In genomic region chr1:234431255-234431654, GRCh38 we compare ENCODE assay signal across 21 cellular contexts. TPM values are rescaled to one million over a fixed set of nuclear protein-coding genes. Genes with fewer than 3 reads are reported as not detected.
DNase-seq lines count a peak whose midpoint lies in the region; ATAC-seq, FAIRE-seq and TF ChIP-seq lines count a peak whose summit lies in the region.
"Had no signal": no experiment of that assay in that cellular context is flagged by ENCODE, and none has a peak within 500 bp of the region (broad histone marks: within the 10 kb centered on the region; RNA-seq: fewer than 3 reads in every experiment).

No MANE protein-coding gene starts in this region.

- no peak overlapping the region for H3K4me3 Mint-ChIP-seq in astrocyte (ENCODE audit: unreplicated experiment)
- H3K4me3 Mint-ChIP-seq in endothelial cell (ENCODE audit: unreplicated experiment): peak overlapping the region; percentile 33
- H3K4me3 Mint-ChIP-seq in activated CD8-positive, alpha-beta T cell treated with anti-CD3 and anti-CD28 coated beads, Interleukin-2, amount 10 ng/mL, durations not matched to agents 7 days and 5 days: no peak overlapping the region
- H3K4me3 Mint-ChIP-seq: CD4-positive, CD25-positive, alpha-beta regulatory T cell; CD8-positive, alpha-beta memory T cell; GM23338; HFFc6 had no signal

- no peak overlapping the region for H2AFZ ChIP-seq in astrocyte (ENCODE audit: low read depth, low read length)
- H2AFZ ChIP-seq: GM23338 had no signal

- WGBS in pancreas, 2 donors: 89 to 90% methylated on average over 4 of the region's 4 CpGs

- H3K4me1 ChIP-seq in astrocyte (ENCODE audit: insufficient read depth, low read length) (peaks cover 8% of the 10 kb centered on the region), pancreas (peaks cover 0 to 6% (median 5%) of the 10 kb centered on the region in 3 donors)

- H3K36me3 ChIP-seq in astrocyte (ENCODE audit: insufficient read depth, low read length) (peaks cover 13% of the 10 kb centered on the region), pancreas (no peaks in the 10 kb centered on the region)

- H3K27me3 ChIP-seq in astrocyte (ENCODE audit: insufficient read depth, low read length) (no peaks in the 10 kb centered on the region), pancreas (no peaks in the 10 kb centered on the region)
- H3K27me3 ChIP-seq: BE2C had no signal

- no peaks in the 10 kb centered on the region for H3K9me3 Mint-ChIP-seq in astrocyte (ENCODE audit: unreplicated experiment)
- H3K9me3 Mint-ChIP-seq in endothelial cell (ENCODE audit: unreplicated experiment): no peaks in the 10 kb centered on the region
- H3K9me3 Mint-ChIP-seq in activated CD8-positive, alpha-beta T cell treated with anti-CD3 and anti-CD28 coated beads, Interleukin-2, amount 10 ng/mL, durations not matched to agents 7 days and 5 days (ENCODE audit: insufficient read depth): no peaks in the 10 kb centered on the region
- H3K9me3 Mint-ChIP-seq: CD8-positive, alpha-beta memory T cell; GM23338; HFFc6 had no signal

- H3K36me3 Mint-ChIP-seq in astrocyte (ENCODE audit: low read depth, unreplicated experiment): peaks cover 21% of the 10 kb centered on the region
- peaks cover 33% of the 10 kb centered on the region for H3K36me3 Mint-ChIP-seq in endothelial cell (ENCODE audit: low read depth, unreplicated experiment)
- H3K36me3 Mint-ChIP-seq in activated CD8-positive, alpha-beta T cell treated with anti-CD3 and anti-CD28 coated beads, Interleukin-2, amount 10 ng/mL, durations not matched to agents 7 days and 5 days (ENCODE audit: low read depth): peaks cover 44% of the 10 kb centered on the region

- DNase-seq in D721Med (ENCODE audit: insufficient read length, low spot score) (no peak), astrocyte (ENCODE audit: low read depth) (no peak), endothelial cell (ENCODE audit: low spot score) (no peak), pancreas (no peak), H4 (ENCODE audit: low spot score) (no peak), SK-N-DZ (ENCODE audit: low spot score) (no peak)
- DNase-seq in activated CD8-positive, alpha-beta T cell treated with anti-CD3 and anti-CD28 coated beads, Interleukin-2, amount 10 ng/mL, durations not matched to agents 7 days and 5 days: no peak
- DNase-seq: BE2C; C1 segment of cervical spinal cord; CD4-positive, CD25-positive, alpha-beta regulatory T cell; CD8-positive, alpha-beta memory T cell; COR-L47; DMS153; DMS79; GDM1; H7; HFFc6; IMR-90 had no signal

- H3K4me1 Mint-ChIP-seq in astrocyte (ENCODE audit: low read depth, unreplicated experiment) (peaks cover 8% of the 10 kb centered on the region), endothelial cell (ENCODE audit: unreplicated experiment) (no peaks in the 10 kb centered on the region)
- H3K4me1 Mint-ChIP-seq in activated CD8-positive, alpha-beta T cell treated with anti-CD3 and anti-CD28 coated beads, Interleukin-2, amount 10 ng/mL, durations not matched to agents 7 days and 5 days (ENCODE audit: low read depth): no peaks in the 10 kb centered on the region
- H3K4me1 Mint-ChIP-seq: CD8-positive, alpha-beta memory T cell; GM23338 had no signal

- no peak for ATAC-seq in pancreas
- no peak for ATAC-seq in activated CD8-positive, alpha-beta T cell treated with anti-CD3 and anti-CD28 coated beads, Interleukin-2, amount 10 ng/mL, durations not matched to agents 7 days and 5 days
- ATAC-seq: GM23338, HCT116 had no signal

- H3K27ac Mint-ChIP-seq in astrocyte (ENCODE audit: unreplicated experiment) (no peak overlapping the region), endothelial cell (ENCODE audit: unreplicated experiment) (no peak overlapping the region)
- no peak overlapping the region for H3K27ac Mint-ChIP-seq in activated CD8-positive, alpha-beta T cell treated with anti-CD3 and anti-CD28 coated beads, Interleukin-2, amount 10 ng/mL, durations not matched to agents 7 days and 5 days
- H3K27ac Mint-ChIP-seq: CD8-positive, alpha-beta memory T cell; GM23338; HFFc6 had no signal

- CTCF ChIA-PET in activated CD8-positive, alpha-beta T cell treated with anti-CD3 and anti-CD28 coated beads, Interleukin-2, amount 10 ng/mL, durations not matched to agents 7 days and 5 days (lab: Charles Lee): no interaction called here

- no peaks in the 10 kb centered on the region for H3K9me3 ChIP-seq in astrocyte (ENCODE audit: insufficient read depth, low read depth, low read length)
- no peaks in the 10 kb centered on the region for H3K9me3 ChIP-seq in pancreas
- H3K9me3 ChIP-seq: BE2C had no signal

- POLR2A ChIA-PET in activated CD8-positive, alpha-beta T cell treated with anti-CD3 and anti-CD28 coated beads, Interleukin-2, amount 10 ng/mL, durations not matched to agents 7 days and 5 days (lab: Charles Lee): no interaction called here

- H3K9ac ChIP-seq in astrocyte (ENCODE audit: low read length): no peak overlapping the region

- intact Hi-C loops in pancreas (cut with DNase I): no loop called here

- H3K27me3 Mint-ChIP-seq in astrocyte (ENCODE audit: low read depth, unreplicated experiment) (no peaks in the 10 kb centered on the region), endothelial cell (ENCODE audit: unreplicated experiment) (no peaks in the 10 kb centered on the region)
- H3K27me3 Mint-ChIP-seq in activated CD8-positive, alpha-beta T cell treated with anti-CD3 and anti-CD28 coated beads, Interleukin-2, amount 10 ng/mL, durations not matched to agents 7 days and 5 days (ENCODE audit: low read depth): no peaks in the 10 kb centered on the region
- H3K27me3 Mint-ChIP-seq: CD4-positive, CD25-positive, alpha-beta regulatory T cell; CD8-positive, alpha-beta memory T cell had no signal

- TF ChIP-seq CTCF in D721Med (IDR thresholded peaks at IDR 0.05; ENCODE audit: insufficient read depth, missing control alignments): no peak
- no peak for TF ChIP-seq CTCF in astrocyte (IDR thresholded peaks at IDR 0.05; ENCODE audit: insufficient read depth, low read depth, low read length)
- TF ChIP-seq CTCF in endothelial cell (IDR thresholded peaks at IDR 0.05; ENCODE audit: unreplicated experiment): no peak
- no peak for TF ChIP-seq CTCF in pancreas (IDR thresholded peaks at IDR 0.05)

- no peak overlapping the region for H3K27ac ChIP-seq in astrocyte (ENCODE audit: low read depth, low read length)
- H3K27ac ChIP-seq in pancreas: no peak overlapping the region

- H3K4me3 ChIP-seq in astrocyte (ENCODE audit: insufficient read depth, low read depth, low read length): no peak overlapping the region
- H3K4me3 ChIP-seq in pancreas: no peak overlapping the region
- H3K4me3 ChIP-seq: GM23338 had no signal

- H4K20me1 ChIP-seq in astrocyte (ENCODE audit: insufficient read depth, low read length): no peaks in the 10 kb centered on the region

- H3K79me2 ChIP-seq in astrocyte (ENCODE audit: insufficient read depth, low read length): no peaks in the 10 kb centered on the region

- FAIRE-seq in D721Med (lab: Jason Lieb, UNC): peak; percentile 88
- FAIRE-seq in astrocyte (lab: Jason Lieb, UNC): peak; percentile 66
- peak; percentile 32 for FAIRE-seq in pancreas (lab: Jason Lieb, UNC)
- FAIRE-seq: HTR-8/SVneo had no signal

- H3K4me2 ChIP-seq in astrocyte (ENCODE audit: low read length): no peak overlapping the region
- H3K4me2 ChIP-seq: GM23338 had no signal

RNA-seq across cellular contexts. Expression of gene TARBP1, which starts 47.7 kb away (rescaled TPM):
- total RNA-seq in astrocyte (15.9 and 17.8 TPM in 2 replicates), endothelial cell (ENCODE audit: unreplicated experiment) (39.6 TPM), pancreas (10 to 100 TPM; 11.0 to 14.8 (median 13.8) TPM)
- 10 to 100 TPM; 29.3 to 52.2 TPM for polyA plus RNA-seq in pancreas
- 10 to 100 TPM; 35.7 TPM for total RNA-seq in activated CD8-positive, alpha-beta T cell treated with anti-CD3 and anti-CD28 coated beads, Interleukin-2, amount 10 ng/mL, durations not matched to agents 7 days and 5 days
- total RNA-seq in H4 (2014; rRNA removed; shearing (Covaris generic)): 14.7 and 16.7 TPM in 2 replicates
- 13.9 and 15.3 TPM in 2 replicates for polyA plus RNA-seq in SK-N-DZ (2014; cell fraction: cytosol; rRNA removed)
- 68.8 and 95.8 TPM in 2 replicates for polyA plus RNA-seq in SK-N-DZ (2014; cell fraction: nucleus; rRNA removed)

RNA-seq across cellular contexts. Expression of gene COA6, which starts 58.0 kb away (rescaled TPM):
- total RNA-seq in astrocyte (19.9 and 22.0 TPM in 2 replicates), endothelial cell (ENCODE audit: unreplicated experiment) (21.2 TPM), pancreas (10 to 100 TPM in 2 of 6 donors, 1 to 10 TPM in 4; 6.4 to 13.1 (median 9.0) TPM)
- 10 to 100 TPM; 22.2 to 23.6 TPM for polyA plus RNA-seq in pancreas
- 10 to 100 TPM; 39.2 to 40.0 TPM for total RNA-seq in activated CD8-positive, alpha-beta T cell treated with anti-CD3 and anti-CD28 coated beads, Interleukin-2, amount 10 ng/mL, durations not matched to agents 7 days and 5 days
- 103 and 123 TPM in 2 replicates for total RNA-seq in H4 (2014; rRNA removed; shearing (Covaris generic))
- 38.0 and 49.7 TPM in 2 replicates for polyA plus RNA-seq in SK-N-DZ (2014; cell fraction: cytosol; rRNA removed)
- 14.8 and 28.0 TPM in 2 replicates for polyA plus RNA-seq in SK-N-DZ (2014; cell fraction: nucleus; rRNA removed)
